8 cellular contexts compared by ENCODE assay signal in genomic region chr10:96044686-96045085, GRCh38. TPM values are rescaled to one million over a fixed set of nuclear protein-coding genes. Genes with fewer than 3 reads are reported as not detected.
A peak's percentile ranks its signal among the peaks of the same experiment; 100 is the strongest.
DNase-seq lines count a peak whose midpoint lies in the region; ATAC-seq and TF ChIP-seq lines count a peak whose summit lies in the region.

No MANE protein-coding gene starts in this region.

- H3K36me3 Mint-ChIP-seq in activated naive CD8-positive, alpha-beta T cell = peaks cover 27% of the 10 kb centered on the region
- peaks cover 0 to 18% (median 3%) of the 10 kb centered on the region in 3 donors for H3K36me3 Mint-ChIP-seq in immature natural killer cell

- H3K4me2 ChIP-seq in BLaER1 treated with 17β-estradiol and CSF1 and Interleukin-3, amounts not matched to agents 10 nM and 100 nM = peak overlapping the region; percentile 82 to 97 (median 90)

- no peak for TF ChIP-seq POLR2A in thyroid gland (IDR thresholded peaks at IDR 0.05)

- peak overlapping the region; percentile 91 for H3K4me3 Mint-ChIP-seq in activated naive CD8-positive, alpha-beta T cell
- H3K4me3 Mint-ChIP-seq in immature natural killer cell = peak overlapping the region; percentile 86 to 93 (median 91)

- H3K27me3 Mint-ChIP-seq in activated naive CD8-positive, alpha-beta T cell = no peaks in the 10 kb centered on the region
- H3K27me3 Mint-ChIP-seq in immature natural killer cell (ENCODE audit: low read depth in 3 of 3) = peaks cover 0 to 4% (median 0%) of the 10 kb centered on the region in 3 donors

- DNase-seq in Jurkat, Clone E6-1 (ENCODE audit: low read depth, low spot score) = no peak
- no peak for DNase-seq in immature natural killer cell
- no peak for DNase-seq in epidermal melanocyte (ENCODE audit: insufficient read length, low spot score)
- no peak for DNase-seq in thyroid gland

- no peak for TF ChIP-seq CTCF in thyroid gland (IDR thresholded peaks at IDR 0.05)

- peak overlapping the region; percentile 81 for H3K27ac Mint-ChIP-seq in activated naive CD8-positive, alpha-beta T cell
- peak overlapping the region; percentile 69 to 92 (median 82) for H3K27ac Mint-ChIP-seq in immature natural killer cell

- H3K27ac ChIP-seq in BLaER1 treated with 17β-estradiol and CSF1 and Interleukin-3, amounts not matched to agents 10 nM and 100 nM = peak overlapping the region; percentile 89 to 99 (median 96)
- H3K27ac ChIP-seq in subcutaneous abdominal adipose tissue (ENCODE audit: low read depth, low read length) (peak overlapping the region; percentile 88), thyroid gland (peak overlapping the region in 1 of 3 donors; percentile 76)

- 51 to 60% methylated on average over 9 of the region's 9 CpGs for WGBS in thyroid gland, 2 donors

- peaks cover 54% of the 10 kb centered on the region for H3K4me1 Mint-ChIP-seq in activated naive CD8-positive, alpha-beta T cell (ENCODE audit: low read depth)
- peaks cover 37 to 39% of the 10 kb centered on the region in 2 donors for H3K4me1 Mint-ChIP-seq in immature natural killer cell

- intact Hi-C loops in thyroid gland (cut with DNase I) = no loop called here

- peaks cover 25 to 54% (median 44%) of the 10 kb centered on the region in 10 experiments for H3K4me1 ChIP-seq in BLaER1 treated with 17β-estradiol and CSF1 and Interleukin-3, amounts not matched to agents 10 nM and 100 nM
- peaks cover 0 to 27% (median 20%) of the 10 kb centered on the region in 5 donors for H3K4me1 ChIP-seq in subcutaneous abdominal adipose tissue (ENCODE audit: control insufficient read depth in 5 of 5, insufficient read depth in 5 of 5, low read length in 5 of 5)
- peaks cover 7 to 9% of the 10 kb centered on the region in 2 donors for H3K4me1 ChIP-seq in thyroid gland

- H3K4me3 ChIP-seq in BLaER1 treated with 17β-estradiol and CSF1 and Interleukin-3, amounts not matched to agents 10 nM and 100 nM = peak overlapping the region; percentile 70 to 93 (median 84)
- H3K4me3 ChIP-seq in Jurkat, Clone E6-1 (ENCODE audit: low read length) = peak overlapping the region; percentile 79
- H3K4me3 ChIP-seq in subcutaneous abdominal adipose tissue (ENCODE audit: low read depth in 1 of 5, low read length in 5 of 5) (peak overlapping the region; percentile 79 to 88 (median 83)), thyroid gland (replicated peaks in 1 of 3) (peak overlapping the region in 1 of 3 donors; percentile 90)

- no peaks in the 10 kb centered on the region for H3K9me3 ChIP-seq in BLaER1 treated with 17β-estradiol and CSF1 and Interleukin-3, amounts not matched to agents 10 nM and 100 nM (replicated peaks in 1 of 11)
- H3K9me3 ChIP-seq in subcutaneous abdominal adipose tissue (ENCODE audit: control insufficient read depth in 5 of 5, low read length in 5 of 5) = no peaks in the 10 kb centered on the region
- H3K9me3 ChIP-seq in thyroid gland = no peaks in the 10 kb centered on the region

- no peaks in the 10 kb centered on the region for H3K9me3 Mint-ChIP-seq in activated naive CD8-positive, alpha-beta T cell (ENCODE audit: low read depth)
- no peaks in the 10 kb centered on the region for H3K9me3 Mint-ChIP-seq in immature natural killer cell

- peaks cover 16 to 56% (median 44%) of the 10 kb centered on the region in 11 experiments; a peak in 19 of 22 replicates for H4K20me1 ChIP-seq in BLaER1 treated with 17β-estradiol and CSF1 and Interleukin-3, amounts not matched to agents 10 nM and 100 nM

- H3K9ac ChIP-seq in BLaER1 treated with 17β-estradiol and CSF1 and Interleukin-3, amounts not matched to agents 10 nM and 100 nM = peak overlapping the region; percentile 92 to 99 (median 97)
- peak overlapping the region; percentile 22 to 94 (median 92) for H3K9ac ChIP-seq in subcutaneous abdominal adipose tissue (ENCODE audit: low read length in 5 of 5)

- H3K27me3 ChIP-seq in BLaER1 treated with 17β-estradiol and CSF1 and Interleukin-3, amounts not matched to agents 10 nM and 100 nM = no peaks in the 10 kb centered on the region
- H3K27me3 ChIP-seq in subcutaneous abdominal adipose tissue (ENCODE audit: control insufficient read depth in 5 of 5, insufficient read depth in 4 of 5, low read length in 5 of 5) (no peaks in the 10 kb centered on the region), thyroid gland (no peaks in the 10 kb centered on the region)

- peaks cover 20 to 41% (median 38%) of the 10 kb centered on the region in 11 experiments; a peak in 21 of 22 replicates for H3K36me3 ChIP-seq in BLaER1 treated with 17β-estradiol and CSF1 and Interleukin-3, amounts not matched to agents 10 nM and 100 nM
- H3K36me3 ChIP-seq in subcutaneous abdominal adipose tissue (ENCODE audit: control insufficient read depth in 5 of 5, insufficient read depth in 5 of 5, low read length in 5 of 5) = peaks cover 0 to 19% (median 0%) of the 10 kb centered on the region in 5 donors
- H3K36me3 ChIP-seq in thyroid gland = no peaks in the 10 kb centered on the region

- ATAC-seq in GM21619 (IDR thresholded peaks at IDR 0.05; ENCODE audit: unreplicated experiment) = no peak

RNA-seq across cellular contexts. Expression of gene CCNJ, which starts 1.3 kb away (rescaled TPM):
- polyA plus RNA-seq in Jurkat, Clone E6-1 (2012; ENCODE audit: insufficient read depth, insufficient read length) = 8.8 TPM
- under 1 TPM in 2 of 3 donors, not detected in 1; 0.33 to 0.83 TPM for polyA plus RNA-seq in immature natural killer cell
- total RNA-seq in thyroid gland = 10 to 100 TPM in 1 of 4 donors, 1 to 10 TPM in 3; 4.6 to 10.6 (median 5.8) TPM
